Comparison of ENCODE assay signal across 8 cellular contexts in genomic region chr9:131728961-131729360, GRCh38. TPM values are rescaled to one million over a fixed set of nuclear protein-coding genes. Genes with fewer than 3 reads are reported as not detected.
DNase-seq lines count a peak whose midpoint lies in the region; ATAC-seq and TF ChIP-seq lines count a peak whose summit lies in the region.

No MANE protein-coding gene starts in this region.

- H3K4me1 ChIP-seq in MM.1S (ENCODE audit: low read length) (peaks cover 72% of the 10 kb centered on the region), upper lobe of right lung (peaks cover 70% of the 10 kb centered on the region)

- H3F3A ChIP-seq in MM.1S (ENCODE audit: insufficient read depth, low read length), result peaks cover 56% of the 10 kb centered on the region

- peaks cover 97% of the 10 kb centered on the region for H3K4me1 Mint-ChIP-seq in activated T-cell treated with anti-CD3 and anti-CD28 coated beads, Interleukin-2, amount 50 U/mL, for 72 hours (ENCODE audit: low read depth)
- peaks cover 64% of the 10 kb centered on the region for H3K4me1 Mint-ChIP-seq in memory B cell

- peak overlapping the region; percentile 100 for H3K27ac ChIP-seq in MM.1S (ENCODE audit: low read length)
- H3K27ac ChIP-seq in upper lobe of right lung, result peak overlapping the region; percentile 65

- H3K9me3 Mint-ChIP-seq in activated T-cell treated with anti-CD3 and anti-CD28 coated beads, Interleukin-2, amount 50 U/mL, for 72 hours, result no peaks in the 10 kb centered on the region
- H3K9me3 Mint-ChIP-seq in memory B cell, result no peaks in the 10 kb centered on the region

- H3K4me3 Mint-ChIP-seq in activated T-cell treated with anti-CD3 and anti-CD28 coated beads, Interleukin-2, amount 50 U/mL, for 72 hours, result peak overlapping the region; percentile 78 to 96
- peak overlapping the region; percentile 53 for H3K4me3 Mint-ChIP-seq in memory B cell

- H2AFZ ChIP-seq in MM.1S (ENCODE audit: low read length), result no peak overlapping the region

- peak overlapping the region; percentile 88 for H3K9ac ChIP-seq in MM.1S (ENCODE audit: low read length)

- in situ Hi-C loops in GM13977 (cut with MboI; ENCODE audit: low pct_unique_long_range_greater_than_20kb, low sequenced_read_pairs, unreplicated experiment), result no loop called here

- peak overlapping the region; percentile 96 for H3K4me2 ChIP-seq in MM.1S (ENCODE audit: low read depth, low read length)

- H3K36me3 ChIP-seq in MM.1S (replicated peaks; ENCODE audit: insufficient read depth, low read length), result no peaks in the 10 kb centered on the region
- no peaks in the 10 kb centered on the region for H3K36me3 ChIP-seq in upper lobe of right lung

- no peaks in the 10 kb centered on the region for H3K27me3 Mint-ChIP-seq in activated T-cell treated with anti-CD3 and anti-CD28 coated beads, Interleukin-2, amount 50 U/mL, for 72 hours (ENCODE audit: low read depth)
- H3K27me3 Mint-ChIP-seq in memory B cell, result no peaks in the 10 kb centered on the region

- intact Hi-C loops in upper lobe of right lung (cut with DNase I), result no loop called here

- H4K20me1 ChIP-seq in MM.1S (ENCODE audit: insufficient read depth, low read length), result no peaks in the 10 kb centered on the region

- peak; percentile 66 to 77 for ATAC-seq in activated T-cell treated with anti-CD3 and anti-CD28 coated beads, Interleukin-2, amount 50 U/mL, for 72 hours (replicated peaks in 1 of 2)
- ATAC-seq in memory B cell (ENCODE audit: low read depth), result peak; percentile 63
- ATAC-seq in upper lobe of right lung, result peak; percentile 42
- ATAC-seq in GM19395 (IDR thresholded peaks at IDR 0.05; ENCODE audit: unreplicated experiment), result no peak

- H3K9me3 ChIP-seq in MM.1S (replicated peaks; ENCODE audit: insufficient read depth, low read length) (no peaks in the 10 kb centered on the region), upper lobe of right lung (no peaks in the 10 kb centered on the region)

- peaks cover 6% of the 10 kb centered on the region in 2 donors for H3K36me3 Mint-ChIP-seq in activated T-cell treated with anti-CD3 and anti-CD28 coated beads, Interleukin-2, amount 50 U/mL, for 72 hours (ENCODE audit: insufficient read depth in 2 of 2)
- H3K36me3 Mint-ChIP-seq in memory B cell, result peaks cover 3% of the 10 kb centered on the region

- H3K4me3 ChIP-seq in MM.1S (ENCODE audit: low read length), result peak overlapping the region; percentile 54
- H3K4me3 ChIP-seq in upper lobe of right lung, result no peak overlapping the region

- no peaks in the 10 kb centered on the region for H3K27me3 ChIP-seq in MM.1S (replicated peaks; ENCODE audit: insufficient read depth, low read length)
- no peaks in the 10 kb centered on the region for H3K27me3 ChIP-seq in upper lobe of right lung

- no peaks in the 10 kb centered on the region for H3K9me2 ChIP-seq in MM.1S (replicated peaks; ENCODE audit: insufficient read depth, low read length)

- TF ChIP-seq CTCF in MM.1S (IDR thresholded peaks at IDR 0.05; ENCODE audit: low read length), result no peak
- TF ChIP-seq CTCF in upper lobe of right lung (IDR thresholded peaks at IDR 0.05), result no peak
- TF ChIP-seq CTCF in GM13977 (IDR thresholded peaks at IDR 0.05; ENCODE audit: extremely low read depth, insufficient read depth, missing control alignments), result no peak

- peaks cover 81% of the 10 kb centered on the region for H3K79me2 ChIP-seq in MM.1S (ENCODE audit: low read length)

- H3K27ac Mint-ChIP-seq in activated T-cell treated with anti-CD3 and anti-CD28 coated beads, Interleukin-2, amount 50 U/mL, for 72 hours, result peak overlapping the region; percentile 98
- H3K27ac Mint-ChIP-seq in memory B cell, result peak overlapping the region; percentile 94

- peak; percentile 26 for DNase-seq in ELF-1 (ENCODE audit: low read depth, low spot score)
- peak; percentile 71 for DNase-seq in MM.1S
- DNase-seq in activated T-cell treated with anti-CD3 and anti-CD28 coated beads, Interleukin-2, amount 50 U/mL, for 72 hours, result peak; percentile 64 to 79
- DNase-seq in memory B cell (ENCODE audit: low spot score in 2 of 2), result peak; percentile 72 to 78
- DNase-seq in upper lobe of right lung, result no peak
- no peak for DNase-seq in dermis blood vessel endothelial cell
- no peak for DNase-seq in GM13977 (ENCODE audit: low spot score)

RNA-seq across cellular contexts. Expression of gene RAPGEF1, which starts 10.9 kb away (rescaled TPM):
- 100 to 1,000 TPM; 170 to 175 TPM for total RNA-seq in activated T-cell treated with anti-CD3 and anti-CD28 coated beads, Interleukin-2, amount 50 U/mL, for 72 hours
- total RNA-seq in upper lobe of right lung (144 TPM), dermis blood vessel endothelial cell (56.2 and 69.3 TPM in 2 replicates)

Comparison
In these comparisons a context has a peak if more than half of its experiments do, and no peak if none do; other contexts are left out.
1. DNase-seq: peak in ELF-1 (single experiment), MM.1S (single experiment), activated T-cell treated with anti-CD3 and anti-CD28 coated beads, Interleukin-2, amount 50 U/mL, for 72 hours (2 of 2) and memory B cell (2 of 2); none in upper lobe of right lung (single experiment), dermis blood vessel endothelial cell (single experiment) and GM13977 (single experiment).